17 cellular contexts compared by ENCODE assay signal in the genomic region with DNA sequence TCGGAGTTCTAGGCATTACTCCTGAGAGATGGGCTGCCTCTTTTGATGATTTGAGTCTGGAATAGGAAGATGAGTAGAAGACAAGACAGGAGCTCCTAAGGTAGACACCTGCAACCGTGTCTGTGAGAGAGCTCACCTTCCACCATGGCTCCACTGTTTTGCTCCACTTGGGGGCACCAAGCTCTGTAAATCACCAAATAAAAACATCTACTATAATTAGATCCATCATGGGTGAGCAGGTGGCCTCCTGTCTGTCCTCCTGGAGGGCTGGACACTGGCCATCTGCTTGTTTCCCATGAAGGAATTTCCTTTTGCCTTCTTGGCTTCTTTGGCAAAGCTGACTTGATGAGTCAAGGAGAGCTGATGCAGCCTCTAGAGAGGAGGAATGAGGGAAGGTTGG.
A peak's percentile ranks its signal among the peaks of the same experiment; 100 is the strongest.
DNase-seq lines count a peak whose midpoint lies in the region; ATAC-seq and TF ChIP-seq lines count a peak whose summit lies in the region.
"Had no signal": no experiment of that assay in that cellular context is flagged by ENCODE, and none has a peak within 500 bp of the region (broad histone marks: within the 10 kb centered on the region; RNA-seq: fewer than 3 reads in every experiment).

No MANE protein-coding gene starts in this region.

- DNase-seq in NCI-H524 (lab: John Stamatoyannopoulos, UW) (peak; percentile 25 to 64), NCI-H524 treated with DMSO at 0.1 percent for 48 hours (lab: John Stamatoyannopoulos, UW) (no peak), NCI-H82 (lab: John Stamatoyannopoulos, UW) (peak; percentile 66), cerebellar cortex (ENCODE audit: low spot score) (peak; percentile 50), epithelial cell of proximal tubule (ENCODE audit: low read depth) (no peak)
- DNase-seq in CD8-positive, alpha-beta memory T cell = no peak
- DNase-seq: 8988T; Calu3; CD4-positive, alpha-beta memory T cell; GDM1; HFFc6; KG1 had no signal

- POLR2A ChIA-PET in CD8-positive, alpha-beta memory T cell (lab: Charles Lee) = no interaction called here

- peaks cover 0 to 2% (median 0%) of the 10 kb centered on the region in 5 donors for H3K9me3 Mint-ChIP-seq in CD8-positive, alpha-beta memory T cell
- H3K9me3 Mint-ChIP-seq: HFFc6 had no signal

- no peak overlapping the region for H3K27ac ChIP-seq in CD8-positive, alpha-beta memory T cell (ENCODE audit: low read depth, low read length)
- H3K27ac ChIP-seq: BLaER1 had no signal

- no peaks in the 10 kb centered on the region for H3K27me3 ChIP-seq in CD8-positive, alpha-beta memory T cell (ENCODE audit: insufficient read depth, low read length, poor library complexity, severe bottlenecking)
- H3K27me3 ChIP-seq: BLaER1 had no signal

- no peaks in the 10 kb centered on the region for H3K4me1 ChIP-seq in CD8-positive, alpha-beta memory T cell (ENCODE audit: insufficient read depth, low read length)
- H3K4me1 ChIP-seq: BLaER1 had no signal

- peak; percentile 5 for TF ChIP-seq CTCF in epithelial cell of proximal tubule (conservative IDR thresholded peaks at IDR 0.05; ENCODE audit: low read depth, low read length)

- H3K9me3 ChIP-seq in CD8-positive, alpha-beta memory T cell (ENCODE audit: low read length) = no peaks in the 10 kb centered on the region
- H3K9me3 ChIP-seq: BLaER1 had no signal

- H3K36me3 ChIP-seq in CD8-positive, alpha-beta memory T cell (ENCODE audit: insufficient read depth, low read length) = no peaks in the 10 kb centered on the region
- H3K36me3 ChIP-seq: BLaER1 had no signal

- no peak overlapping the region for H3K4me3 ChIP-seq in epithelial cell of proximal tubule (ENCODE audit: low read depth, low read length)
- no peak overlapping the region for H3K4me3 ChIP-seq in CD8-positive, alpha-beta memory T cell (ENCODE audit: low read length)
- H3K4me3 ChIP-seq: BLaER1 had no signal

- no peak overlapping the region for H3K4me3 Mint-ChIP-seq in CD8-positive, alpha-beta memory T cell
- H3K4me3 Mint-ChIP-seq: CD14-positive monocyte; CD4-positive, alpha-beta memory T cell; HFFc6 had no signal

- CTCF ChIA-PET in CD8-positive, alpha-beta memory T cell (lab: Charles Lee) = no interaction called here

- ATAC-seq in HG03280 (IDR thresholded peaks at IDR 0.05; ENCODE audit: unreplicated experiment) (no peak), GM18868 (IDR thresholded peaks at IDR 0.05; ENCODE audit: unreplicated experiment) (no peak)
- ATAC-seq: HCT116 had no signal

- no peak overlapping the region for H3K27ac Mint-ChIP-seq in CD8-positive, alpha-beta memory T cell
- H3K27ac Mint-ChIP-seq: CD14-positive monocyte; CD4-positive, alpha-beta memory T cell; HFFc6 had no signal

- H3K27me3 Mint-ChIP-seq in CD8-positive, alpha-beta memory T cell = peaks cover 1 to 18% of the 10 kb centered on the region in 2 donors

- H3K4me1 Mint-ChIP-seq in CD8-positive, alpha-beta memory T cell = no peaks in the 10 kb centered on the region
- H3K4me1 Mint-ChIP-seq: CD4-positive, alpha-beta memory T cell had no signal

- no peaks in the 10 kb centered on the region for H3K36me3 Mint-ChIP-seq in CD8-positive, alpha-beta memory T cell
- H3K36me3 Mint-ChIP-seq: CD14-positive monocyte; CD4-positive, alpha-beta memory T cell had no signal

Comparison
In these comparisons a context has a peak if more than half of its experiments do, and no peak if none do; other contexts are left out.
1. DNase-seq: peak in NCI-H524 (2 of 2), NCI-H82 (single experiment) and cerebellar cortex (single experiment); none in NCI-H524 treated with DMSO at 0.1 percent for 48 hours (single experiment), epithelial cell of proximal tubule (single experiment) and CD8-positive, alpha-beta memory T cell (0 of 5).